17 cellular contexts compared by ENCODE assay signal in genomic region chr11:116861539-116861938, GRCh38. TPM values are rescaled to one million over a fixed set of nuclear protein-coding genes. Genes with fewer than 3 reads are reported as not detected.
DNase-seq lines count a peak whose midpoint lies in the region; ATAC-seq and TF ChIP-seq lines count a peak whose summit lies in the region.
"Had no signal": no experiment of that assay in that cellular context is flagged by ENCODE, and none has a peak within 500 bp of the region (broad histone marks: within the 10 kb centered on the region; RNA-seq: fewer than 3 reads in every experiment).

No MANE protein-coding gene starts in this region.

- TF ChIP-seq POLR2A in IMR-90 (IDR thresholded peaks at IDR 0.05; ENCODE audit: low read depth, low read length) = no peak

- no CpG with 5 or more reads among the region's 1 CpG for WGBS in IMR-90 (ENCODE audit: extremely low coverage in 2 of 2, insufficient read length in 1 of 2), 2 experiments

- BruUV-seq in IMR-90 (replicated peaks; lab: Mats Ljungman, UMichigan) = no TSS peak

- no peak for TF ChIP-seq RAD21 in IMR-90 (IDR thresholded peaks at IDR 0.05; ENCODE audit: low read length)

- H3K4me1 ChIP-seq in IMR-90 (ENCODE audit: control insufficient read depth, insufficient read depth, low read length) = peaks cover 19% of the 10 kb centered on the region
- H3K4me1 ChIP-seq: ascending aorta had no signal

- H2BK120ac ChIP-seq in IMR-90 (ENCODE audit: low read depth, low read length) = no peak overlapping the region

- no peak overlapping the region; the same call in 1 of the 2 replicates for H3K27ac ChIP-seq in IMR-90 (ENCODE audit: insufficient read depth, low read length)
- H3K27ac ChIP-seq: ascending aorta, thoracic aorta had no signal

- H4K8ac ChIP-seq in IMR-90 (ENCODE audit: low read depth in 2 of 2, low read length in 2 of 2) = no peak overlapping the region

- H2AFZ ChIP-seq in IMR-90 (replicated peaks; ENCODE audit: low read length, poor library complexity) = no peak overlapping the region

- peak overlapping the region; percentile 27 for H2BK5ac ChIP-seq in IMR-90 (ENCODE audit: low read depth, low read length, poor library complexity, severe bottlenecking)

- DNase-seq in COLO829 (ENCODE audit: low spot score) (peak; percentile 26), IMR-90 (peak; percentile 83), amniotic epithelial cell (ENCODE audit: low read depth) (peak; percentile 89), iris pigment epithelial cell (ENCODE audit: low read depth) (peak; percentile 76), Ammon's horn (ENCODE audit: low spot score) (no peak), NCI-H146 treated with DMSO at 0.1 percent for 48 hours (lab: John Stamatoyannopoulos, UW; ENCODE audit: unreplicated experiment) (no peak)
- DNase-seq: CD4-positive, CD25-positive, alpha-beta regulatory T cell; hippocampal formation; NCI-H1417; NCI-H510A; nephron progenitor cell; small intestine had no signal

- no peak overlapping the region for H4K5ac ChIP-seq in IMR-90 (ENCODE audit: low read depth, low read length)

- no peak overlapping the region for H2AK5ac ChIP-seq in IMR-90 (ENCODE audit: low read depth, low read length)

- dilution Hi-C loops in IMR-90 (cut with HindIII; ENCODE audit: low sequenced_read_pairs, unreplicated experiment) = no loop called here

- H2BK15ac ChIP-seq in IMR-90 (ENCODE audit: low read depth, low read length) = no peak overlapping the region

- H3K36me3 ChIP-seq in IMR-90 (ENCODE audit: control insufficient read depth, insufficient read depth, low read length) = peaks cover 38% of the 10 kb centered on the region

- H3K27me3 ChIP-seq in IMR-90 (ENCODE audit: control insufficient read depth, insufficient read depth, low read length) = no peaks in the 10 kb centered on the region
- H3K27me3 ChIP-seq: ascending aorta had no signal

- H3K4me3 ChIP-seq in IMR-90 (ENCODE audit: insufficient read depth, low read depth, low read length) = no peak overlapping the region
- H3K4me3 ChIP-seq: ascending aorta, thoracic aorta had no signal

- H3K23ac ChIP-seq in IMR-90 (ENCODE audit: low read depth, low read length) = no peak overlapping the region

- POLR2A ChIA-PET in IMR-90 (lab: Charles Lee; ENCODE audit: unreplicated experiment) = no interaction called here

- TF ChIP-seq CTCF in IMR-90 (conservative IDR thresholded peaks at IDR 0.05; ENCODE audit: low read depth, low read length) = no peak

- H3K9ac ChIP-seq in IMR-90 (ENCODE audit: low read depth, low read length) = no peak overlapping the region

- 0 out of 4 replicates have a peak, but pooled peaks cover 0 to 2% of the 10 kb centered on the region in 2 experiments for H3K79me1 ChIP-seq in IMR-90 (ENCODE audit: low read depth in 1 of 2, low read length in 2 of 2)

- no peak overlapping the region for H2BK20ac ChIP-seq in IMR-90 (ENCODE audit: low read depth, low read length)

- no peak overlapping the region for H3K56ac ChIP-seq in IMR-90 (ENCODE audit: extremely low read depth, insufficient read depth, low read length)

- ATAC-seq in IMR-90 (ENCODE audit: low read depth) (peak; percentile 56), GM18861 (IDR thresholded peaks at IDR 0.05; ENCODE audit: unreplicated experiment) (no peak), GM21825 (IDR thresholded peaks at IDR 0.05; ENCODE audit: unreplicated experiment) (no peak)
- ATAC-seq: HCT116 had no signal

- no peaks in the 10 kb centered on the region; the same call in 1 of the 2 replicates for H4K20me1 ChIP-seq in IMR-90 (ENCODE audit: insufficient read depth, low read length)

- no peak overlapping the region for H4K91ac ChIP-seq in IMR-90 (ENCODE audit: insufficient read depth, low read depth, low read length)

- no peaks in the 10 kb centered on the region for H3K9me3 ChIP-seq in IMR-90 (ENCODE audit: control insufficient read depth, insufficient read depth, low read length)
- H3K9me3 ChIP-seq: ascending aorta, thoracic aorta had no signal

- peaks cover 19% of the 10 kb centered on the region for H3K9me1 ChIP-seq in IMR-90 (ENCODE audit: insufficient read depth, low read length)

- H3K14ac ChIP-seq in IMR-90 (replicated peaks; ENCODE audit: low read depth, low read length) = no peak overlapping the region

- H2AK9ac ChIP-seq in IMR-90 (replicated peaks; ENCODE audit: low read depth, low read length, poor library complexity) = no peak overlapping the region

- no peak overlapping the region for H3K4ac ChIP-seq in IMR-90 (ENCODE audit: low read depth, low read length)

- H3K18ac ChIP-seq in IMR-90 (ENCODE audit: low read depth, low read length) = no peak overlapping the region

- in situ Hi-C loops in IMR-90 (cut with MboI; ENCODE audit: low sequenced_read_pairs) = no loop called here

- CTCF ChIA-PET in IMR-90 (lab: Yijun Ruan, JAX) = interaction anchor here (0.6 to 1.9 kb wide), 3 partner anchors 18 to 43 kb away, joined by 3 to 5 read pairs (median 3); no protein-coding TSS in a partner anchor

- H3K4me2 ChIP-seq in IMR-90 (ENCODE audit: low read depth, low read length) = no peak overlapping the region

- intact Hi-C loops in IMR-90 (cut with micrococcal nuclease) = no loop called here

TF ChIP-seq in IMR-90, 13 proteins besides CTCF, POLR2A, EP300 and RAD21:
- TF ChIP-seq FOS (IDR thresholded peaks at IDR 0.05; ENCODE audit: low read depth, low read length) (peak; percentile 61; the same call in 1 of the 2 replicates), MXI1 (IDR thresholded peaks at IDR 0.05; ENCODE audit: borderline replicate concordance, low read depth, low read length) (no peak), BHLHE40 (IDR thresholded peaks at IDR 0.05; ENCODE audit: low read depth, low read length) (0 out of 2 replicates have a peak, but pooled peaks have one; percentile 15)

RNA-seq across cellular contexts. Expression of gene APOA1, which starts 24.1 kb away (rescaled TPM):
- 0.18 and 0.56 TPM in 2 replicates for total RNA-seq in IMR-90 (2012; rRNA removed)
- 0.89 and 0.98 TPM in 2 replicates for polyA plus RNA-seq in IMR-90 (2012; rRNA removed)
- 0.57 and 1.9 TPM in 2 replicates for polyA plus RNA-seq in IMR-90 (2012; cell fraction: cytosol; rRNA removed)
- 0.24 and 0.37 TPM in 2 replicates for polyA plus RNA-seq in IMR-90 (2012; cell fraction: nucleus; rRNA removed; ENCODE audit: low replicate concordance)
- total RNA-seq: CD4-positive, CD25-positive, alpha-beta regulatory T cell; thoracic aorta had no signal

RNA-seq across cellular contexts. Expression of gene APOC3, which starts 31.8 kb away (rescaled TPM):
- not detected in 2 replicates for total RNA-seq in IMR-90 (2012; rRNA removed)
- polyA plus RNA-seq in IMR-90 (2012; rRNA removed) = not detected in 2 replicates
- not detected in 2 replicates for polyA plus RNA-seq in IMR-90 (2012; cell fraction: cytosol; rRNA removed)
- polyA plus RNA-seq in IMR-90 (2012; cell fraction: nucleus; rRNA removed; ENCODE audit: low replicate concordance) = not detected in 2 replicates
- total RNA-seq: CD4-positive, CD25-positive, alpha-beta regulatory T cell; thoracic aorta had no signal
- polyA plus RNA-seq: CD4-positive, CD25-positive, alpha-beta regulatory T cell had no signal

RNA-seq across cellular contexts. Expression of gene APOA4, which starts 38.4 kb away (rescaled TPM):
- total RNA-seq in IMR-90 (2012; rRNA removed) = not detected in 2 replicates
- polyA plus RNA-seq in IMR-90 (2012; rRNA removed) = not detected in 2 replicates
- not detected in 2 replicates for polyA plus RNA-seq in IMR-90 (2012; cell fraction: cytosol; rRNA removed)
- polyA plus RNA-seq in IMR-90 (2012; cell fraction: nucleus; rRNA removed; ENCODE audit: low replicate concordance) = not detected in 2 replicates
- total RNA-seq: CD4-positive, CD25-positive, alpha-beta regulatory T cell had no signal
- polyA plus RNA-seq: CD4-positive, CD25-positive, alpha-beta regulatory T cell had no signal

Comparison
In these comparisons a context has a peak if more than half of its experiments do, and no peak if none do; other contexts are left out.
1. DNase-seq: peak in COLO829 (single experiment), IMR-90 (single experiment), amniotic epithelial cell (single experiment) and iris pigment epithelial cell (single experiment); none in Ammon's horn (single experiment) and NCI-H146 treated with DMSO at 0.1 percent for 48 hours (single experiment).